Comparison of ENCODE assay signal across 1 cellular context in the genomic region with DNA sequence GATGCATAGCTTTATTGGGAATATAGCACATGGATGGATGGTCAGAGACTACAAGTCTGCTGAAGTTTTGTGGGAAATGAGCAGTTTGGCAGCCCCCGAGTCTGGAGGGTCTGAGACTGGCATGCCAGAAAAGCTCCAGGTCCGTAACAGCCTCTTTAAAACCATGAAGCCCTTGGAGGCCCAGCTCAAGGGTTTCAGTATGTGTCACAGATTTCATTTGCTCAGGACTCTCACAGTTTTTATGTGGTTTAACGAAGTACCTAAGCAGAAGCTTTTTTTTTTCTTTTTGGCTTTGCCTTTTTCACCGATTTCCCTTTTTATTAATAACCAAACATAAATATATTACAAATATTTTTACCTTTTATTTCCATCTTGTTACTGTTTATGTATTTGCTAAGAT.
TF ChIP-seq lines count a peak whose summit lies in the region.

No MANE protein-coding gene starts in this region.

TF ChIP-seq in GM12878, 131 proteins besides CTCF, POLR2A, EP300 and RAD21 (continued from another document and continues in another):
- no peak for TF ChIP-seq BCL11A (IDR thresholded peaks at IDR 0.05; ENCODE audit: low read depth, low read length)
- TF ChIP-seq TCF7 (IDR thresholded peaks at IDR 0.05; ENCODE audit: borderline replicate concordance), result peak; percentile 80
- TF ChIP-seq RELA (IDR thresholded peaks at IDR 0.05; ENCODE audit: borderline replicate concordance, partially characterized antibody), result no peak
- TF ChIP-seq, protein P1, sequence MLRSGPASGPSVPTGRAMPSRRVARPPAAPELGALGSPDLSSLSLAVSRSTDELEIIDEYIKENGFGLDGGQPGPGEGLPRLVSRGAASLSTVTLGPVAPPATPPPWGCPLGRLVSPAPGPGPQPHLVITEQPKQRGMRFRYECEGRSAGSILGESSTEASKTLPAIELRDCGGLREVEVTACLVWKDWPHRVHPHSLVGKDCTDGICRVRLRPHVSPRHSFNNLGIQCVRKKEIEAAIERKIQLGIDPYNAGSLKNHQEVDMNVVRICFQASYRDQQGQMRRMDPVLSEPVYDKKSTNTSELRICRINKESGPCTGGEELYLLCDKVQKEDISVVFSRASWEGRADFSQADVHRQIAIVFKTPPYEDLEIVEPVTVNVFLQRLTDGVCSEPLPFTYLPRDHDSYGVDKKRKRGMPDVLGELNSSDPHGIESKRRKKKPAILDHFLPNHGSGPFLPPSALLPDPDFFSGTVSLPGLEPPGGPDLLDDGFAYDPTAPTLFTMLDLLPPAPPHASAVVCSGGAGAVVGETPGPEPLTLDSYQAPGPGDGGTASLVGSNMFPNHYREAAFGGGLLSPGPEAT (IDR thresholded peaks at IDR 0.05; ENCODE audit: low read depth), result no peak
- TF ChIP-seq ESRRA (IDR thresholded peaks at IDR 0.05; ENCODE audit: low read length), result no peak
- no peak for TF ChIP-seq MYC (IDR thresholded peaks at IDR 0.05; ENCODE audit: insufficient read depth, insufficient read length, insufficient replicate concordance, low read length, severe bottlenecking)
- TF ChIP-seq BHLHE40 (IDR thresholded peaks at IDR 0.05; ENCODE audit: borderline replicate concordance in 1 of 2, low read depth in 2 of 2, low read length in 1 of 2), result no peak
- TF ChIP-seq ASH2L (IDR thresholded peaks at IDR 0.05; ENCODE audit: borderline replicate concordance, low read depth), result no peak
- no peak for TF ChIP-seq IKZF2 (IDR thresholded peaks at IDR 0.05)
- no peak for TF ChIP-seq NR2F1 (conservative IDR thresholded peaks at IDR 0.05)
- no peak for TF ChIP-seq KAT2A (conservative IDR thresholded peaks at IDR 0.05; ENCODE audit: control insufficient read depth, low read depth, low read length)
- no peak for TF ChIP-seq SMAD5 (IDR thresholded peaks at IDR 0.05; ENCODE audit: low read depth)
- TF ChIP-seq, protein P2, sequence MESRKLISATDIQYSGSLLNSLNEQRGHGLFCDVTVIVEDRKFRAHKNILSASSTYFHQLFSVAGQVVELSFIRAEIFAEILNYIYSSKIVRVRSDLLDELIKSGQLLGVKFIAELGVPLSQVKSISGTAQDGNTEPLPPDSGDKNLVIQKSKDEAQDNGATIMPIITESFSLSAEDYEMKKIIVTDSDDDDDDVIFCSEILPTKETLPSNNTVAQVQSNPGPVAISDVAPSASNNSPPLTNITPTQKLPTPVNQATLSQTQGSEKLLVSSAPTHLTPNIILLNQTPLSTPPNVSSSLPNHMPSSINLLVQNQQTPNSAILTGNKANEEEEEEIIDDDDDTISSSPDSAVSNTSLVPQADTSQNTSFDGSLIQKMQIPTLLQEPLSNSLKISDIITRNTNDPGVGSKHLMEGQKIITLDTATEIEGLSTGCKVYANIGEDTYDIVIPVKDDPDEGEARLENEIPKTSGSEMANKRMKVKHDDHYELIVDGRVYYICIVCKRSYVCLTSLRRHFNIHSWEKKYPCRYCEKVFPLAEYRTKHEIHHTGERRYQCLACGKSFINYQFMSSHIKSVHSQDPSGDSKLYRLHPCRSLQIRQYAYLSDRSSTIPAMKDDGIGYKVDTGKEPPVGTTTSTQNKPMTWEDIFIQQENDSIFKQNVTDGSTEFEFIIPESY (IDR thresholded peaks at IDR 0.05), result no peak
- TF ChIP-seq SIX5 (IDR thresholded peaks at IDR 0.05; ENCODE audit: low read depth, low read length, severe bottlenecking), result no peak
- TF ChIP-seq NFIC (IDR thresholded peaks at IDR 0.05; ENCODE audit: low read depth, low read length), result peak; percentile 47; the same call in 1 of the 2 replicates
- peak; percentile 91 for TF ChIP-seq RUNX3 (IDR thresholded peaks at IDR 0.05; ENCODE audit: low read length)
- TF ChIP-seq CBFB (IDR thresholded peaks at IDR 0.05; ENCODE audit: low read depth), result no peak
- no peak for TF ChIP-seq ZNF207 (IDR thresholded peaks at IDR 0.05; ENCODE audit: borderline replicate concordance)
- no peak for TF ChIP-seq EGR1 (IDR thresholded peaks at IDR 0.05; ENCODE audit: borderline replicate concordance in 1 of 2, low read depth in 2 of 2, low read length in 2 of 2)
- TF ChIP-seq, protein P3, sequence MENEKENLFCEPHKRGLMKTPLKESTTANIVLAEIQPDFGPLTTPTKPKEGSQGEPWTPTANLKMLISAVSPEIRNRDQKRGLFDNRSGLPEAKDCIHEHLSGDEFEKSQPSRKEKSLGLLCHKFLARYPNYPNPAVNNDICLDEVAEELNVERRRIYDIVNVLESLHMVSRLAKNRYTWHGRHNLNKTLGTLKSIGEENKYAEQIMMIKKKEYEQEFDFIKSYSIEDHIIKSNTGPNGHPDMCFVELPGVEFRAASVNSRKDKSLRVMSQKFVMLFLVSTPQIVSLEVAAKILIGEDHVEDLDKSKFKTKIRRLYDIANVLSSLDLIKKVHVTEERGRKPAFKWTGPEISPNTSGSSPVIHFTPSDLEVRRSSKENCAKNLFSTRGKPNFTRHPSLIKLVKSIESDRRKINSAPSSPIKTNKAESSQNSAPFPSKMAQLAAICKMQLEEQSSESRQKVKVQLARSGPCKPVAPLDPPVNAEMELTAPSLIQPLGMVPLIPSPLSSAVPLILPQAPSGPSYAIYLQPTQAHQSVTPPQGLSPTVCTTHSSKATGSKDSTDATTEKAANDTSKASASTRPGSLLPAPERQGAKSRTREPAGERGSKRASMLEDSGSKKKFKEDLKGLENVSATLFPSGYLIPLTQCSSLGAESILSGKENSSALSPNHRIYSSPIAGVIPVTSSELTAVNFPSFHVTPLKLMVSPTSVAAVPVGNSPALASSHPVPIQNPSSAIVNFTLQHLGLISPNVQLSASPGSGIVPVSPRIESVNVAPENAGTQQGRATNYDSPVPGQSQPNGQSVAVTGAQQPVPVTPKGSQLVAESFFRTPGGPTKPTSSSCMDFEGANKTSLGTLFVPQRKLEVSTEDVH (IDR thresholded peaks at IDR 0.05; ENCODE audit: low read depth, partially characterized antibody), result no peak
- TF ChIP-seq MXI1 (IDR thresholded peaks at IDR 0.05; ENCODE audit: low read depth, low read length), result no peak
- 0 out of 2 replicates have a peak, but pooled peaks have one; percentile 30 for TF ChIP-seq MTA3 (IDR thresholded peaks at IDR 0.05; ENCODE audit: borderline replicate concordance, low read length)
- TF ChIP-seq SP1 (IDR thresholded peaks at IDR 0.05; ENCODE audit: low read depth, low read length), result no peak
- peak; percentile 87 for TF ChIP-seq JUNB (IDR thresholded peaks at IDR 0.05)
- TF ChIP-seq EED (IDR thresholded peaks at IDR 0.05; ENCODE audit: low read depth), result peak; percentile 59
- TF ChIP-seq NRF1 (conservative IDR thresholded peaks at IDR 0.05; ENCODE audit: low read depth, low read length), result no peak
- TF ChIP-seq, protein P4, sequence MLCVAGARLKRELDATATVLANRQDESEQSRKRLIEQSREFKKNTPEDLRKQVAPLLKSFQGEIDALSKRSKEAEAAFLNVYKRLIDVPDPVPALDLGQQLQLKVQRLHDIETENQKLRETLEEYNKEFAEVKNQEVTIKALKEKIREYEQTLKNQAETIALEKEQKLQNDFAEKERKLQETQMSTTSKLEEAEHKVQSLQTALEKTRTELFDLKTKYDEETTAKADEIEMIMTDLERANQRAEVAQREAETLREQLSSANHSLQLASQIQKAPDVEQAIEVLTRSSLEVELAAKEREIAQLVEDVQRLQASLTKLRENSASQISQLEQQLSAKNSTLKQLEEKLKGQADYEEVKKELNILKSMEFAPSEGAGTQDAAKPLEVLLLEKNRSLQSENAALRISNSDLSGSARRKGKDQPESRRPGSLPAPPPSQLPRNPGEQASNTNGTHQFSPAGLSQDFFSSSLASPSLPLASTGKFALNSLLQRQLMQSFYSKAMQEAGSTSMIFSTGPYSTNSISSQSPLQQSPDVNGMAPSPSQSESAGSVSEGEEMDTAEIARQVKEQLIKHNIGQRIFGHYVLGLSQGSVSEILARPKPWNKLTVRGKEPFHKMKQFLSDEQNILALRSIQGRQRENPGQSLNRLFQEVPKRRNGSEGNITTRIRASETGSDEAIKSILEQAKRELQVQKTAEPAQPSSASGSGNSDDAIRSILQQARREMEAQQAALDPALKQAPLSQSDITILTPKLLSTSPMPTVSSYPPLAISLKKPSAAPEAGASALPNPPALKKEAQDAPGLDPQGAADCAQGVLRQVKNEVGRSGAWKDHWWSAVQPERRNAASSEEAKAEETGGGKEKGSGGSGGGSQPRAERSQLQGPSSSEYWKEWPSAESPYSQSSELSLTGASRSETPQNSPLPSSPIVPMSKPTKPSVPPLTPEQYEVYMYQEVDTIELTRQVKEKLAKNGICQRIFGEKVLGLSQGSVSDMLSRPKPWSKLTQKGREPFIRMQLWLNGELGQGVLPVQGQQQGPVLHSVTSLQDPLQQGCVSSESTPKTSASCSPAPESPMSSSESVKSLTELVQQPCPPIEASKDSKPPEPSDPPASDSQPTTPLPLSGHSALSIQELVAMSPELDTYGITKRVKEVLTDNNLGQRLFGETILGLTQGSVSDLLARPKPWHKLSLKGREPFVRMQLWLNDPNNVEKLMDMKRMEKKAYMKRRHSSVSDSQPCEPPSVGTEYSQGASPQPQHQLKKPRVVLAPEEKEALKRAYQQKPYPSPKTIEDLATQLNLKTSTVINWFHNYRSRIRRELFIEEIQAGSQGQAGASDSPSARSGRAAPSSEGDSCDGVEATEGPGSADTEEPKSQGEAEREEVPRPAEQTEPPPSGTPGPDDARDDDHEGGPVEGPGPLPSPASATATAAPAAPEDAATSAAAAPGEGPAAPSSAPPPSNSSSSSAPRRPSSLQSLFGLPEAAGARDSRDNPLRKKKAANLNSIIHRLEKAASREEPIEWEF (IDR thresholded peaks at IDR 0.05; ENCODE audit: insufficient replicate concordance, low read depth, low read length), result no peak
- 0 out of 2 replicates have a peak, but pooled peaks have one; percentile 20 for TF ChIP-seq FOXM1 (IDR thresholded peaks at IDR 0.05; ENCODE audit: low read depth, low read length)
- TF ChIP-seq, protein P5, sequence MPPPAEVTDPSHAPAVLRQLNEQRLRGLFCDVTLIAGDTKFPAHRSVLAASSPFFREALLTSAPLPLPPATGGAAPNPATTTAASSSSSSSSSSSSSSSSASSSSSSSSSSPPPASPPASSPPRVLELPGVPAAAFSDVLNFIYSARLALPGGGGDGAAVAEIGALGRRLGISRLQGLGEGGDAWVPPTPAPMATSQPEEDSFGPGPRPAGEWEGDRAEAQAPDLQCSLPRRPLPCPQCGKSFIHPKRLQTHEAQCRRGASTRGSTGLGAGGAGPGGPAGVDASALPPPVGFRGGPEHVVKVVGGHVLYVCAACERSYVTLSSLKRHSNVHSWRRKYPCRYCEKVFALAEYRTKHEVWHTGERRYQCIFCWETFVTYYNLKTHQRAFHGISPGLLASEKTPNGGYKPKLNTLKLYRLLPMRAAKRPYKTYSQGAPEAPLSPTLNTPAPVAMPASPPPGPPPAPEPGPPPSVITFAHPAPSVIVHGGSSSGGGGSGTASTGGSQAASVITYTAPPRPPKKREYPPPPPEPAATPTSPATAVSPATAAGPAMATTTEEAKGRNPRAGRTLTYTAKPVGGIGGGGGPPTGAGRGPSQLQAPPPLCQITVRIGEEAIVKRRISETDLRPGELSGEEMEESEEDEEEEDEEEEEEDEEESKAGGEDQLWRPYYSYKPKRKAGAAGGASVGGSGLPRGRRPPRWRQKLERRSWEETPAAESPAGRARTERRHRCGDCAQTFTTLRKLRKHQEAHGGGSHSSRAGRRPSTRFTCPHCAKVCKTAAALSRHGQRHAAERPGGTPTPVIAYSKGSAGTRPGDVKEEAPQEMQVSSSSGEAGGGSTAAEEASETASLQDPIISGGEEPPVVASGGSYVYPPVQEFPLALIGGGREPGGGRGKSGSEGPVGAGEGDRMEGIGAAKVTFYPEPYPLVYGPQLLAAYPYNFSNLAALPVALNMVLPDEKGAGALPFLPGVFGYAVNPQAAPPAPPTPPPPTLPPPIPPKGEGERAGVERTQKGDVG (CRISPR knock-in tag; IDR thresholded peaks at IDR 0.05), result no peak
- no peak for TF ChIP-seq STAT1 (conservative IDR thresholded peaks at IDR 0.05)
- TF ChIP-seq YY1 (IDR thresholded peaks at IDR 0.05; ENCODE audit: low read depth, low read length), result no peak
- TF ChIP-seq PAX8 (IDR thresholded peaks at IDR 0.05), result no peak
- TF ChIP-seq, protein P6, sequence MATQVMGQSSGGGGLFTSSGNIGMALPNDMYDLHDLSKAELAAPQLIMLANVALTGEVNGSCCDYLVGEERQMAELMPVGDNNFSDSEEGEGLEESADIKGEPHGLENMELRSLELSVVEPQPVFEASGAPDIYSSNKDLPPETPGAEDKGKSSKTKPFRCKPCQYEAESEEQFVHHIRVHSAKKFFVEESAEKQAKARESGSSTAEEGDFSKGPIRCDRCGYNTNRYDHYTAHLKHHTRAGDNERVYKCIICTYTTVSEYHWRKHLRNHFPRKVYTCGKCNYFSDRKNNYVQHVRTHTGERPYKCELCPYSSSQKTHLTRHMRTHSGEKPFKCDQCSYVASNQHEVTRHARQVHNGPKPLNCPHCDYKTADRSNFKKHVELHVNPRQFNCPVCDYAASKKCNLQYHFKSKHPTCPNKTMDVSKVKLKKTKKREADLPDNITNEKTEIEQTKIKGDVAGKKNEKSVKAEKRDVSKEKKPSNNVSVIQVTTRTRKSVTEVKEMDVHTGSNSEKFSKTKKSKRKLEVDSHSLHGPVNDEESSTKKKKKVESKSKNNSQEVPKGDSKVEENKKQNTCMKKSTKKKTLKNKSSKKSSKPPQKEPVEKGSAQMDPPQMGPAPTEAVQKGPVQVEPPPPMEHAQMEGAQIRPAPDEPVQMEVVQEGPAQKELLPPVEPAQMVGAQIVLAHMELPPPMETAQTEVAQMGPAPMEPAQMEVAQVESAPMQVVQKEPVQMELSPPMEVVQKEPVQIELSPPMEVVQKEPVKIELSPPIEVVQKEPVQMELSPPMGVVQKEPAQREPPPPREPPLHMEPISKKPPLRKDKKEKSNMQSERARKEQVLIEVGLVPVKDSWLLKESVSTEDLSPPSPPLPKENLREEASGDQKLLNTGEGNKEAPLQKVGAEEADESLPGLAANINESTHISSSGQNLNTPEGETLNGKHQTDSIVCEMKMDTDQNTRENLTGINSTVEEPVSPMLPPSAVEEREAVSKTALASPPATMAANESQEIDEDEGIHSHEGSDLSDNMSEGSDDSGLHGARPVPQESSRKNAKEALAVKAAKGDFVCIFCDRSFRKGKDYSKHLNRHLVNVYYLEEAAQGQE (IDR thresholded peaks at IDR 0.05; ENCODE audit: low read depth, low read length), result no peak
- TF ChIP-seq SMAD1 (IDR thresholded peaks at IDR 0.05; ENCODE audit: low read depth, partially characterized antibody), result no peak
- no peak for TF ChIP-seq NR2C1 (IDR thresholded peaks at IDR 0.05)
- TF ChIP-seq, protein P7, sequence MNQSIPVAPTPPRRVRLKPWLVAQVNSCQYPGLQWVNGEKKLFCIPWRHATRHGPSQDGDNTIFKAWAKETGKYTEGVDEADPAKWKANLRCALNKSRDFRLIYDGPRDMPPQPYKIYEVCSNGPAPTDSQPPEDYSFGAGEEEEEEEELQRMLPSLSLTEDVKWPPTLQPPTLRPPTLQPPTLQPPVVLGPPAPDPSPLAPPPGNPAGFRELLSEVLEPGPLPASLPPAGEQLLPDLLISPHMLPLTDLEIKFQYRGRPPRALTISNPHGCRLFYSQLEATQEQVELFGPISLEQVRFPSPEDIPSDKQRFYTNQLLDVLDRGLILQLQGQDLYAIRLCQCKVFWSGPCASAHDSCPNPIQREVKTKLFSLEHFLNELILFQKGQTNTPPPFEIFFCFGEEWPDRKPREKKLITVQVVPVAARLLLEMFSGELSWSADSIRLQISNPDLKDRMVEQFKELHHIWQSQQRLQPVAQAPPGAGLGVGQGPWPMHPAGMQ (IDR thresholded peaks at IDR 0.05; ENCODE audit: borderline replicate concordance), result no peak
- TF ChIP-seq PAX5 (IDR thresholded peaks at IDR 0.05; ENCODE audit: borderline replicate concordance, low read depth, low read length), result no peak
- no peak for TF ChIP-seq LARP7 (IDR thresholded peaks at IDR 0.05)
- peak; percentile 54; the same call in 1 of the 2 replicates for TF ChIP-seq ZNF384 (IDR thresholded peaks at IDR 0.05; ENCODE audit: borderline replicate concordance, low read depth, low read length)
- TF ChIP-seq BACH1 (IDR thresholded peaks at IDR 0.05; ENCODE audit: borderline replicate concordance), result no peak
